In the genomic region with DNA sequence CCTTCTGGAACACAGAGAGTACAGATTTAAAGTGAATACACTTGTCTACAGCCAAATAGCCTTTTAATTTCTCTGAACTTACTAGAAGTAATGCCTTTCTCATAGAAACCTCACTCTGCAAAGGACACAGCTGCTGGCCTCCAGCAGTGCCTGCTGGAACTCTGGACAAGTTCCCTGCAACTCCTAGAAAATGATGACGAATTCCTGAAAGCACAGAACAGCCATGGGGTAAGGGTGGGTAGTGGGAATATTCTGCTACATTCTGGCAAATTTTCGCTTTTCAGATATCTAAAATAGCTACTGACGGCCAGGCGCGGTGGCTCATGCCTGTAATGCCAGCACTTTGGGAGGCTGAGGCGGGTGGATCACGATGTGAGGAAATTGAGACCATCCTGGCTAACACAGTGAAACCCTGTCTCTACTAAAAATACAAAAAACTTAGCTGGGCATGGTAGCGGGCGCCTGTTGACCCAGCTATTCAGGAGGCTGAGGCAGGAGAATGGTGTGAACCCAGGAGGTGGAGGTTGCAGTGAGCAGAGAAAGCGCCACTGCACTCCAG, we compare ENCODE assay signal across 21 cellular contexts.
"Had no signal": no experiment of that assay in that cellular context is flagged by ENCODE, and none has a peak within 500 bp of the region (broad histone marks: within the 10 kb centered on the region; RNA-seq: fewer than 3 reads in every experiment).

No MANE protein-coding gene starts in this region.

- DNase-seq: activated CD4-positive, alpha-beta memory T cell treated with anti-CD3 and anti-CD28 coated beads for 36 hours; activated CD4-positive, alpha-beta T cell treated with anti-CD3 and anti-CD28 coated beads, Interleukin-2, amount 10 ng/mL, durations not matched to agents 7 days and 5 days; activated CD4-positive, CD25-positive, alpha-beta regulatory T cell; activated CD8-positive, alpha-beta memory T cell treated with anti-CD3 and anti-CD28 coated beads for 24 hours; activated gamma-delta T cell; activated naive CD4-positive, alpha-beta T cell treated with anti-CD3 and anti-CD28 coated beads for 36 hours; activated T-cell treated with anti-CD3 and anti-CD28 coated beads, Interleukin-2, amount 50 U/mL, for 4 hours; IMR-90; Kasumi-1; KBM-7; NCI-H1092; NCI-H1417; NCI-H1930; NCI-H2171 treated with DMSO at 0.1 percent for 48 hours; NCI-H226; NCI-H510A; NCI-H526 treated with DMSO at 0.1 percent for 48 hours; NCI-H82; SIG-M5 had no signal

- H3K27ac ChIP-seq: VCaP had no signal

- ATAC-seq: activated T-cell treated with anti-CD3 and anti-CD28 coated beads, Interleukin-2, amount 50 U/mL, for 4 hours; activated T-helper 17 cell treated with anti-CD3 and anti-CD28 coated beads, Interleukin-2, amount 50 U/mL, for 72 hours had no signal
